Comparison of ENCODE assay signal across 8 cellular contexts in the genomic region with DNA sequence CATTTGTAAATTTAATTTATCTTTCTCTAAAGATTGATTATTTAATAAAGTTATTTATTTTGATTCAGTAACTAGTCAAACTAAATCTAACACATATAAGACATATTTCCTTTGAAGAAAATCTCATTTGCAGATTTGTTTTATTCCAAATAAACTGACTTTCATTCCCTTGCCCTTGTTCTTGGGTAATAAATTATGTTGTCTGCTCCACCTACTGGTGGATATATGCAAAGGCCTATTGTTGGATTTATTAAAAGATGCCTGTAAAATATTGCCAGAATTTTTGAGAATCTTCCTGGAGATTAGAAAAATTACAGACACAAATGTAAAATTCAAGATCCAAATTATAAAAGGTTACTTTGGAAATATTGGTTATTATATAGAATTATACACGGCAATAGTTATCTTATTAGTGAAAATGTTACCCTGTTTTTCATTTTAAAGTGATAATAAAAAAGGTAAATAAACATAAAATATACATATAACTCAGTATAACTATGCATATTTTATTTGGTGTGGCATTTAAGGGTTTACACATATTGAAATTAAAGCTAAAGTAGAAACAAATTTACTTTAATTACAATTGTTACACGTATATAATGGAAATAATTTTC.
A peak's percentile ranks its signal among the peaks of the same experiment; 100 is the strongest.
DNase-seq lines count a peak whose midpoint lies in the region; ATAC-seq and TF ChIP-seq lines count a peak whose summit lies in the region.

No MANE protein-coding gene starts in this region.

- H4K20me1 ChIP-seq in osteoblast (ENCODE audit: insufficient read depth, low read length), result no peaks in the 10 kb centered on the region

- no peaks in the 10 kb centered on the region for H3K9me3 ChIP-seq in osteoblast (ENCODE audit: low read depth, low read length)

- no peaks in the 10 kb centered on the region for H3K36me3 ChIP-seq in osteoblast (ENCODE audit: insufficient read depth, low read length)

- ATAC-seq in HG02973 (IDR thresholded peaks at IDR 0.05; ENCODE audit: unreplicated experiment) (peak; percentile 58), HG03095 (IDR thresholded peaks at IDR 0.05; ENCODE audit: unreplicated experiment) (no peak), GM21381 (IDR thresholded peaks at IDR 0.05; ENCODE audit: unreplicated experiment) (no peak)

- H3K79me2 ChIP-seq in osteoblast (ENCODE audit: insufficient read depth, low read length), result no peaks in the 10 kb centered on the region

- no peaks in the 10 kb centered on the region for H3K36me3 Mint-ChIP-seq in immature natural killer cell

- no peak overlapping the region for H3K27ac Mint-ChIP-seq in immature natural killer cell

- H3K27ac ChIP-seq in coronary artery, result no peak overlapping the region
- H3K27ac ChIP-seq in osteoblast (ENCODE audit: low read depth, low read length), result no peak overlapping the region

- H3K27me3 Mint-ChIP-seq in immature natural killer cell (ENCODE audit: low read depth in 3 of 3), result no peaks in the 10 kb centered on the region

- H3K9me3 Mint-ChIP-seq in immature natural killer cell, result no peaks in the 10 kb centered on the region

- no peaks in the 10 kb centered on the region for H3K27me3 ChIP-seq in osteoblast (ENCODE audit: insufficient read depth, low read length)

- TF ChIP-seq CTCF in coronary artery (IDR thresholded peaks at IDR 0.05) (peak; percentile 50), osteoblast (IDR thresholded peaks at IDR 0.05; ENCODE audit: extremely low read depth, low read depth, low read length) (peak; percentile 76)

- H3K4me3 Mint-ChIP-seq in immature natural killer cell, result no peak overlapping the region

- no peak overlapping the region for H2AFZ ChIP-seq in osteoblast (ENCODE audit: low read length)

- no peak overlapping the region for H3K4me2 ChIP-seq in osteoblast (ENCODE audit: insufficient read depth, low read length)

- DNase-seq in DMS114 treated with DMSO at 0.1 percent for 48 hours (lab: John Stamatoyannopoulos, UW; ENCODE audit: unreplicated experiment) (peak; percentile 20), NCI-H82 (lab: John Stamatoyannopoulos, UW) (peak; percentile 70), coronary artery (ENCODE audit: low spot score) (no peak), osteoblast (ENCODE audit: insufficient read length, low spot score, missing footprints) (peak; percentile 11), immature natural killer cell (no peak)

- H3K4me3 ChIP-seq in coronary artery (no peak overlapping the region), osteoblast (ENCODE audit: insufficient read depth, low read length) (no peak overlapping the region)

- H3K4me1 Mint-ChIP-seq in immature natural killer cell, result no peaks in the 10 kb centered on the region

- H3K4me1 ChIP-seq in osteoblast (ENCODE audit: insufficient read depth, low read length), result no peaks in the 10 kb centered on the region

Comparison
In these comparisons a context has a peak if more than half of its experiments do, and no peak if none do; other contexts are left out.
1. DNase-seq: peak in DMS114 treated with DMSO at 0.1 percent for 48 hours (single experiment), NCI-H82 (single experiment) and osteoblast (single experiment); none in coronary artery (single experiment) and immature natural killer cell (0 of 3).